Comparison of ENCODE assay signal across 12 cellular contexts in genomic region chr2:19677825-19678518, GRCh38.
"Had no signal": no experiment of that assay in that cellular context is flagged by ENCODE, and none has a peak within 500 bp of the region (broad histone marks: within the 10 kb centered on the region; RNA-seq: fewer than 3 reads in every experiment).

No MANE protein-coding gene starts in this region.

- H3K4me3 ChIP-seq: dorsolateral prefrontal cortex, gastrocnemius medialis, SJSA1 had no signal

- H3K36me3 ChIP-seq: gastrocnemius medialis, SJSA1 had no signal

- ATAC-seq: left colon; stimulated activated naive B cell treated with anti-CD40 and anti-IgM and Interleukin-4, amounts not matched to agents 10 μg/mL and 1 μg/mL and 100 μg/mL, for 72 hours had no signal

- H3K27ac ChIP-seq: dorsolateral prefrontal cortex, gastrocnemius medialis, SJSA1 had no signal

- H3K9me3 ChIP-seq: gastrocnemius medialis had no signal

- DNase-seq: activated B cell treated with CpG ODN at 0.5 μM for 24 hours; activated CD4-positive, alpha-beta T cell treated with anti-CD3 and anti-CD28 coated beads, Interleukin-2, amount 10 ng/mL, durations not matched to agents 7 days and 5 days; activated CD8-positive, alpha-beta memory T cell treated with anti-CD3 and anti-CD28 coated beads for 24 hours; activated gamma-delta T cell treated with Interleukin-2 at 50 U/mL for 16 hours; activated naive CD8-positive, alpha-beta T cell treated with anti-CD3 and anti-CD28 coated beads for 36 hours; dorsolateral prefrontal cortex; endodermal cell; left colon; stimulated activated CD4-positive, alpha-beta T cell treated with anti-CD3 and anti-CD28 coated beads, Interleukin-2, amount 100 ng/mL, for 48 hours; stimulated activated naive B cell treated with anti-CD40 and anti-IgM and Interleukin-4, amounts not matched to agents 10 μg/mL and 1 μg/mL and 100 μg/mL, for 72 hours had no signal

- H3K27me3 ChIP-seq: gastrocnemius medialis, SJSA1 had no signal
